ENCODE assay signal across 9 cellular contexts in genomic region chr12:91778938-91779400, GRCh38.
DNase-seq lines count a peak whose midpoint lies in the region; ATAC-seq, FAIRE-seq and TF ChIP-seq lines count a peak whose summit lies in the region.
"Had no signal": no experiment of that assay in that cellular context is flagged by ENCODE, and none has a peak within 500 bp of the region (broad histone marks: within the 10 kb centered on the region; RNA-seq: fewer than 3 reads in every experiment).

No MANE protein-coding gene starts in this region.

- H4K20me1 ChIP-seq in astrocyte (ENCODE audit: insufficient read depth, low read length): no peaks in the 10 kb centered on the region
- H4K20me1 ChIP-seq: BLaER1 treated with 17β-estradiol and CSF1 and Interleukin-3, amounts not matched to agents 10 nM and 100 nM had no signal

- peaks cover 29% of the 10 kb centered on the region for H3K4me1 Mint-ChIP-seq in astrocyte (ENCODE audit: low read depth, unreplicated experiment)
- peaks cover 11 to 21% of the 10 kb centered on the region in 2 donors for H3K4me1 Mint-ChIP-seq in stimulated activated naive B cell treated with anti-CD40 and anti-IgM and Interleukin-4, amounts not matched to agents 10 μg/mL and 1 μg/mL and 100 μg/mL, for 72 hours

- H3K36me3 Mint-ChIP-seq in astrocyte (ENCODE audit: low read depth, unreplicated experiment): no peaks in the 10 kb centered on the region
- no peaks in the 10 kb centered on the region for H3K36me3 Mint-ChIP-seq in stimulated activated naive B cell treated with anti-CD40 and anti-IgM and Interleukin-4, amounts not matched to agents 10 μg/mL and 1 μg/mL and 100 μg/mL, for 72 hours

- ATAC-seq in HG03066 (IDR thresholded peaks at IDR 0.05; ENCODE audit: low read depth, unreplicated experiment) (peak; percentile 92), lower lobe of right lung (peak; percentile 77 to 91)
- ATAC-seq in stimulated activated naive B cell treated with anti-CD40 and anti-IgM and Interleukin-4, amounts not matched to agents 10 μg/mL and 1 μg/mL and 100 μg/mL, for 72 hours (replicated peaks): peak; percentile 80 to 87

- TF ChIP-seq CTCF in astrocyte (IDR thresholded peaks at IDR 0.05; ENCODE audit: insufficient read depth, low read depth, low read length) (no peak), lower lobe of right lung (IDR thresholded peaks at IDR 0.05) (no peak)

- no peak overlapping the region for H3K4me3 Mint-ChIP-seq in astrocyte (ENCODE audit: unreplicated experiment)
- peak overlapping the region; percentile 41 to 44 for H3K4me3 Mint-ChIP-seq in stimulated activated naive B cell treated with anti-CD40 and anti-IgM and Interleukin-4, amounts not matched to agents 10 μg/mL and 1 μg/mL and 100 μg/mL, for 72 hours

- H3K79me2 ChIP-seq in astrocyte (ENCODE audit: insufficient read depth, low read length): no peaks in the 10 kb centered on the region

- H3K36me3 ChIP-seq in SK-N-MC (ENCODE audit: insufficient read depth, low read length) (no peaks in the 10 kb centered on the region), astrocyte (ENCODE audit: insufficient read depth, low read length) (no peaks in the 10 kb centered on the region), lower lobe of right lung (no peaks in the 10 kb centered on the region)
- H3K36me3 ChIP-seq: BLaER1 treated with 17β-estradiol and CSF1 and Interleukin-3, amounts not matched to agents 10 nM and 100 nM had no signal

- no peaks in the 10 kb centered on the region for H3K9me3 ChIP-seq in SK-N-MC (ENCODE audit: low read depth, low read length)
- H3K9me3 ChIP-seq in astrocyte (ENCODE audit: insufficient read depth, low read depth, low read length): no peaks in the 10 kb centered on the region
- H3K9me3 ChIP-seq in lower lobe of right lung: no peaks in the 10 kb centered on the region
- H3K9me3 ChIP-seq: BLaER1 treated with 17β-estradiol and CSF1 and Interleukin-3, amounts not matched to agents 10 nM and 100 nM had no signal

- peak overlapping the region; percentile 84 for H3K27ac Mint-ChIP-seq in astrocyte (ENCODE audit: unreplicated experiment)
- H3K27ac Mint-ChIP-seq in stimulated activated naive B cell treated with anti-CD40 and anti-IgM and Interleukin-4, amounts not matched to agents 10 μg/mL and 1 μg/mL and 100 μg/mL, for 72 hours: peak overlapping the region; percentile 71

- H3K9me3 Mint-ChIP-seq in astrocyte (ENCODE audit: unreplicated experiment): no peaks in the 10 kb centered on the region
- peaks cover 0 to 2% of the 10 kb centered on the region in 2 donors for H3K9me3 Mint-ChIP-seq in stimulated activated naive B cell treated with anti-CD40 and anti-IgM and Interleukin-4, amounts not matched to agents 10 μg/mL and 1 μg/mL and 100 μg/mL, for 72 hours

- H3K27me3 Mint-ChIP-seq in astrocyte (ENCODE audit: low read depth, unreplicated experiment): no peaks in the 10 kb centered on the region
- peaks cover 10 to 14% of the 10 kb centered on the region in 2 donors for H3K27me3 Mint-ChIP-seq in stimulated activated naive B cell treated with anti-CD40 and anti-IgM and Interleukin-4, amounts not matched to agents 10 μg/mL and 1 μg/mL and 100 μg/mL, for 72 hours

- H3K4me3 ChIP-seq in SK-N-MC (0 out of 2 replicates have a peak overlapping the region, but pooled peaks have one; percentile 6), astrocyte (ENCODE audit: insufficient read depth, low read depth, low read length) (peak overlapping the region; percentile 13), lower lobe of right lung (no peak overlapping the region)
- H3K4me3 ChIP-seq: BLaER1 treated with 17β-estradiol and CSF1 and Interleukin-3, amounts not matched to agents 10 nM and 100 nM had no signal

- peak overlapping the region; percentile 67; the same call in 1 of the 2 replicates for H3K27ac ChIP-seq in SK-N-MC
- H3K27ac ChIP-seq in astrocyte (ENCODE audit: low read depth, low read length): peak overlapping the region; percentile 82
- peak overlapping the region; percentile 59 for H3K27ac ChIP-seq in lower lobe of right lung

- H2AFZ ChIP-seq in astrocyte (ENCODE audit: low read depth, low read length): no peak overlapping the region

- peak; percentile 99 for FAIRE-seq in astrocyte (lab: Jason Lieb, UNC)

- H3K27me3 ChIP-seq in astrocyte (ENCODE audit: insufficient read depth, low read length): no peaks in the 10 kb centered on the region
- no peaks in the 10 kb centered on the region for H3K27me3 ChIP-seq in lower lobe of right lung (ENCODE audit: low read depth)
- H3K27me3 ChIP-seq: BLaER1 treated with 17β-estradiol and CSF1 and Interleukin-3, amounts not matched to agents 10 nM and 100 nM had no signal

- DNase-seq in activated gamma-delta T cell treated with Interleukin-2 at 50 U/mL for 16 hours: peak; percentile 25
- no peak for DNase-seq in activated gamma-delta T cell (lab: John Stamatoyannopoulos, UW)
- DNase-seq in SK-N-MC (ENCODE audit: low read depth, low spot score): no peak
- peak; percentile 91 for DNase-seq in astrocyte (ENCODE audit: low read depth)
- DNase-seq in lower lobe of right lung: no peak
- peak; percentile 18 for DNase-seq in stimulated activated naive B cell treated with anti-CD40 and anti-IgM and Interleukin-4, amounts not matched to agents 10 μg/mL and 1 μg/mL and 100 μg/mL, for 72 hours
- DNase-seq in NCI-H2196 (lab: John Stamatoyannopoulos, UW; ENCODE audit: unreplicated experiment): no peak

- intact Hi-C loops in lower lobe of right lung (cut with DNase I): no loop called here

- H3K4me1 ChIP-seq in astrocyte (ENCODE audit: insufficient read depth, low read length) (peaks cover 24% of the 10 kb centered on the region), lower lobe of right lung (peaks cover 16% of the 10 kb centered on the region)

- H3K4me2 ChIP-seq in astrocyte (ENCODE audit: low read length): peak overlapping the region; percentile 68

- H3K9ac ChIP-seq in SK-N-MC (ENCODE audit: insufficient read length): no peak overlapping the region
- no peak overlapping the region for H3K9ac ChIP-seq in astrocyte (ENCODE audit: low read length)

Comparison
In these comparisons a context has a peak if more than half of its experiments do, and no peak if none do; other contexts are left out.
1. DNase-seq: peak in activated gamma-delta T cell treated with Interleukin-2 at 50 U/mL for 16 hours (single experiment), astrocyte (single experiment) and stimulated activated naive B cell treated with anti-CD40 and anti-IgM and Interleukin-4, amounts not matched to agents 10 μg/mL and 1 μg/mL and 100 μg/mL, for 72 hours (single experiment); none in activated gamma-delta T cell (single experiment), SK-N-MC (single experiment), lower lobe of right lung (single experiment) and NCI-H2196 (single experiment).
2. Peak in every context shown above with its lines, with median percentiles within 50 percentile points of each other: ATAC-seq and H3K27ac ChIP-seq.